Comparison of ENCODE assay signal across 21 cellular contexts in the genomic region with DNA sequence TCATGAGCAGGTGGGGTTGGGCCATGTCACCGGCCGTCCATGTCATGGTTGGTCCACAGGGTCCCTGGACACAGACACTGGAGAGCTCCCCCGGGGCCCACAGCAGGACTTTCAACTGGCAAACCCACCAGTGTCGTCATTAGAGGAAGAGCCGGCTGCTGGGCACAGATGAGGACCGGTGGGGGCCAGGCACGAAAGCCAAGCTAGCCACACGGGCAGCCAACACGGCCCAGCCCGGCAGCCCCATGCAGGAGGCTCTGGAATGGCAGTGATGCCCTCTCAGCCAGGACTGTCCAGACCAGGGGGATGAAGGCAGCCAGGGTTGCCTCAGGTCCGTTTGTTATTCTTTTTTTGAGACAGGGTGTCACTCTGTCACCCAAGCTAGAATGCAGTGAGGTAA. TPM values are rescaled to one million over a fixed set of nuclear protein-coding genes. Genes with fewer than 3 reads are reported as not detected.
DNase-seq lines count a peak whose midpoint lies in the region; ATAC-seq, FAIRE-seq and TF ChIP-seq lines count a peak whose summit lies in the region.
"Had no signal": no experiment of that assay in that cellular context is flagged by ENCODE, and none has a peak within 500 bp of the region (broad histone marks: within the 10 kb centered on the region; RNA-seq: fewer than 3 reads in every experiment).

No MANE protein-coding gene starts in this region.

- no peak for TF ChIP-seq CTCF in PC-3 (conservative IDR thresholded peaks at IDR 0.05; ENCODE audit: low read depth, low read length)
- no peak for TF ChIP-seq CTCF in RWPE1 (conservative IDR thresholded peaks at IDR 0.05; ENCODE audit: low read depth)
- TF ChIP-seq CTCF in HepG2 (CRISPR knock-in tag; IDR thresholded peaks at IDR 0.05), result no peak
- no peak for TF ChIP-seq CTCF in spleen (IDR thresholded peaks at IDR 0.05 in 8 of 11, conservative IDR thresholded peaks at IDR 0.05 in 3 of 11)

- no peaks in the 10 kb centered on the region for H3K4me1 ChIP-seq in PC-3 (ENCODE audit: insufficient read depth, low read length)
- H3K4me1 ChIP-seq in HepG2 (ENCODE audit: insufficient read depth, low read length), result no peaks in the 10 kb centered on the region
- H3K4me1 ChIP-seq in aorta (ENCODE audit: control insufficient read depth in 1 of 2, insufficient read depth in 2 of 2, low read length in 2 of 2), result no peaks in the 10 kb centered on the region
- peaks cover 0 to 13% (median 8%) of the 10 kb centered on the region in 6 donors for H3K4me1 ChIP-seq in spleen

- no peaks in the 10 kb centered on the region for H3K36me3 ChIP-seq in PC-3 (ENCODE audit: low read depth, low read length)
- H3K36me3 ChIP-seq in HepG2 (replicated peaks in 1 of 2; ENCODE audit: control insufficient read depth in 1 of 2, insufficient read depth in 2 of 2, low read length in 2 of 2), result no peaks in the 10 kb centered on the region
- H3K36me3 ChIP-seq in aorta (ENCODE audit: control insufficient read depth in 1 of 2, insufficient read depth in 2 of 2, low read length in 1 of 2), result no peaks in the 10 kb centered on the region
- H3K36me3 ChIP-seq in spleen, result no peaks in the 10 kb centered on the region
- H3K36me3 ChIP-seq: BLaER1 had no signal

- TF ChIP-seq EP300 in HepG2 (IDR thresholded peaks at IDR 0.05; ENCODE audit: low read depth in 2 of 2, low read length in 2 of 2) (no peak), HepG2 (CRISPR knock-in tag; IDR thresholded peaks at IDR 0.05; ENCODE audit: borderline replicate concordance) (no peak)

- BruUV-seq in PC-3 (replicated peaks; lab: Mats Ljungman, UMichigan) (no TSS peak), HepG2 (replicated peaks; lab: Mats Ljungman, UMichigan) (no TSS peak)

- H3K4me3 ChIP-seq in PC-3 (ENCODE audit: low read length) (no peak overlapping the region), HepG2 (replicated peaks in 1 of 3; ENCODE audit: insufficient read depth in 1 of 3, low read depth in 2 of 3, low read length in 3 of 3) (no peak overlapping the region), aorta (ENCODE audit: low read length in 2 of 2) (no peak overlapping the region), spleen (no peak overlapping the region)
- H3K4me3 ChIP-seq: BLaER1, GM23338 had no signal

- no CpG with 5 or more reads among the region's 11 CpGs for WGBS in HepG2 (ENCODE audit: low lambda C conversion rate)
- WGBS in aorta, 2 donors, result 61 to 70% methylated on average over 11 of the region's 11 CpGs
- WGBS in spleen, 5 donors, result 68 to 86% (median 79%) methylated on average over 4 to 11 of the region's 11 CpGs

- H2AFZ ChIP-seq in PC-3 (ENCODE audit: low read length) (no peak overlapping the region), HepG2 (ENCODE audit: low read length) (no peak overlapping the region)
- H2AFZ ChIP-seq: GM23338 had no signal

- in situ Hi-C loops in HepG2 (cut with HindIII; ENCODE audit: extremely low pct_ligation_motif_present, low pct_unique_long_range_greater_than_20kb), result no loop called here

- H3K27me3 ChIP-seq in PC-3 (ENCODE audit: low read length) (peaks cover 36% of the 10 kb centered on the region), HepG2 (ENCODE audit: control insufficient read depth in 1 of 2, insufficient read depth in 2 of 2, low read length in 2 of 2) (peaks cover 11 to 58% of the 10 kb centered on the region in 2 experiments), aorta (ENCODE audit: control insufficient read depth in 1 of 2, insufficient read depth in 2 of 2, low read length in 1 of 2) (no peaks in the 10 kb centered on the region), spleen (replicated peaks in 1 of 7) (peaks cover 2 to 96% (median 48%) of the 10 kb centered on the region in 7 donors)

- TF ChIP-seq RAD21 in HepG2 (CRISPR knock-in tag; IDR thresholded peaks at IDR 0.05), result no peak

- no peaks in the 10 kb centered on the region for H3K9me3 ChIP-seq in PC-3 (ENCODE audit: low read length)
- H3K9me3 ChIP-seq in HepG2 (ENCODE audit: low read length), result no peaks in the 10 kb centered on the region
- no peaks in the 10 kb centered on the region for H3K9me3 ChIP-seq in aorta (ENCODE audit: control insufficient read depth, low read length)
- H3K9me3 ChIP-seq in spleen, result peaks cover 0 to 6% (median 3%) of the 10 kb centered on the region in 8 donors
- H3K9me3 ChIP-seq: BLaER1 had no signal

- FAIRE-seq in HepG2 (lab: Jason Lieb, UNC), result no peak
- FAIRE-seq: GM12892, GM18507 had no signal

- ATAC-seq in PC-3 (peak; percentile 20), HepG2 (peak; percentile 23; the same call in 2 of the 3 replicates), aorta (ENCODE audit: low FRiP score) (peak; percentile 41), GM18909 (IDR thresholded peaks at IDR 0.05; ENCODE audit: poor library complexity, unreplicated experiment) (no peak)
- ATAC-seq: HCT116 had no signal

- no peaks in the 10 kb centered on the region for H3K79me2 ChIP-seq in PC-3 (ENCODE audit: low read length)
- H3K79me2 ChIP-seq in HepG2 (ENCODE audit: insufficient read depth, low read length), result no peaks in the 10 kb centered on the region

- POLR2A ChIA-PET in PC-3 (lab: Charles Lee; ENCODE audit: unreplicated experiment) (no interaction called here), RWPE1 (lab: Yijun Ruan, JAX; ENCODE audit: low non-redundant PET) (no interaction called here), HepG2 (lab: Yijun Ruan, JAX) (no interaction called here)

- intact Hi-C loops in PC-3 (cut with micrococcal nuclease), result no loop called here
- intact Hi-C loops in HepG2 (cut with micrococcal nuclease; ENCODE audit: unreplicated experiment), result no loop called here
- intact Hi-C loops in aorta (cut with DNase I), result no loop called here
- intact Hi-C loops in spleen (cut with DNase I; ENCODE audit: low total_unique reads), result no loop called here

- H3K9ac ChIP-seq in PC-3 (ENCODE audit: low read length) (no peak overlapping the region), HepG2 (ENCODE audit: insufficient read depth, low read depth, low read length) (no peak overlapping the region)
- H3K9ac ChIP-seq: BLaER1 had no signal

- H3K27ac ChIP-seq in PC-3 (ENCODE audit: low read length), result no peak overlapping the region
- H3K27ac ChIP-seq in RWPE1, result peak overlapping the region; percentile 32
- no peak overlapping the region for H3K27ac ChIP-seq in HepG2 (ENCODE audit: extremely low read length, insufficient read depth, low read length)
- H3K27ac ChIP-seq in aorta (ENCODE audit: low read depth in 1 of 2, low read length in 2 of 2), result no peak overlapping the region
- H3K27ac ChIP-seq in spleen, result no peak overlapping the region
- H3K27ac ChIP-seq: BLaER1 had no signal

- H3K9me2 ChIP-seq in PC-3 (replicated peaks; ENCODE audit: low read length), result no peaks in the 10 kb centered on the region

- CTCF ChIA-PET in PC-3 (lab: Charles Lee), result no interaction called here
- CTCF ChIA-PET in RWPE1 (lab: Yijun Ruan, JAX), result interaction anchor here (0.8 kb wide), 1 partner anchor 8 kb away, joined by 4 read pairs; no protein-coding TSS in a partner anchor
- CTCF ChIA-PET in HepG2 (lab: Yijun Ruan, JAX; ENCODE audit: low intra/inter-chr PET ratio, low total read pairs), result no interaction called here

- DNase-seq in PC-3 (no peak), RWPE1 (ENCODE audit: low spot score) (no peak), HepG2 (ENCODE audit: low spot score) (no peak), aorta (no peak), spleen (no peak), H4 (ENCODE audit: low spot score) (no peak)
- DNase-seq: 8988T; CD4-positive, alpha-beta memory T cell; DMS79; GDM1; HFFc6 had no signal

- H3F3A ChIP-seq in PC-3 (ENCODE audit: low read length, unreplicated experiment), result no peaks in the 10 kb centered on the region

- TF ChIP-seq POLR2A in HepG2 (IDR thresholded peaks at IDR 0.05; ENCODE audit: insufficient read depth in 1 of 2, low read depth in 2 of 2, low read length in 2 of 2) (no peak), spleen (IDR thresholded peaks at IDR 0.05) (no peak)

- H4K20me1 ChIP-seq in PC-3 (ENCODE audit: low read length) (no peaks in the 10 kb centered on the region), HepG2 (ENCODE audit: insufficient read depth, low read length) (no peaks in the 10 kb centered on the region)
- H4K20me1 ChIP-seq: BLaER1 had no signal

- no peak overlapping the region for H3K4me2 ChIP-seq in PC-3 (ENCODE audit: low read length)
- H3K4me2 ChIP-seq in HepG2 (ENCODE audit: low read depth, low read length), result no peak overlapping the region
- H3K4me2 ChIP-seq: GM23338 had no signal

RNA-seq across cellular contexts. Expression of a gene that starts 21.1 kb away (rescaled TPM):
- total RNA-seq in PC-3 (2014; rRNA removed) (not detected in 2 replicates), HepG2 (2016; rRNA removed; fragmentation: Illumina TruSeq; extraction: Trizol) (not detected in 2 replicates), aorta (not detected), spleen (not detected)
- total RNA-seq in HepG2 (2016; cell fraction: cytosol; rRNA removed; fragmentation: Illumina TruSeq; extraction: Trizol; ENCODE audit: low read depth), result not detected in 2 replicates
- total RNA-seq in HepG2 (2016; cell fraction: insoluble cytoplasmic fraction; rRNA removed; fragmentation: Illumina TruSeq; extraction: Trizol), result not detected in 2 replicates
- not detected in 2 replicates for total RNA-seq in HepG2 (2016; cell fraction: membrane; rRNA removed; fragmentation: Illumina TruSeq; extraction: Trizol)
- total RNA-seq in HepG2 (2016; cell fraction: nucleus; rRNA removed; fragmentation: Illumina TruSeq; extraction: Trizol), result not detected in 2 replicates
- polyA plus RNA-seq in HepG2 (2011; rRNA removed) (not detected in 2 replicates), aorta (not detected), spleen (not detected)
- polyA plus RNA-seq in HepG2 (2011; cell fraction: cytosol; rRNA removed), result not detected in 2 replicates
- not detected in 2 replicates for polyA plus RNA-seq in HepG2 (2011; cell fraction: nucleus; rRNA removed)
- polyA plus RNA-seq in HepG2 (2012), result not detected in 2 replicates
- not detected in 2 replicates for polyA plus RNA-seq in HepG2 (2016; cell fraction: cytosol; fragmentation: Illumina TruSeq; extraction: Trizol; ENCODE audit: low read depth)
- not detected in 2 replicates for polyA plus RNA-seq in HepG2 (2016; cell fraction: insoluble cytoplasmic fraction; fragmentation: Illumina TruSeq; extraction: Trizol; ENCODE audit: low read depth)
- not detected in 2 replicates for polyA plus RNA-seq in HepG2 (2016; cell fraction: membrane; fragmentation: Illumina TruSeq; extraction: Trizol; ENCODE audit: low read depth)
- not detected in 2 replicates for polyA plus RNA-seq in HepG2 (2016; cell fraction: nucleus; fragmentation: Illumina TruSeq; extraction: Trizol; ENCODE audit: insufficient read depth, low read depth)
- not detected in 2 replicates for polyA minus RNA-seq in HepG2 (2011; rRNA and poly(A)+ RNA removed; ENCODE audit: low replicate concordance)
- polyA minus RNA-seq in HepG2 (2011; cell fraction: cytosol; rRNA and poly(A)+ RNA removed), result not detected in 2 replicates
- polyA minus RNA-seq in HepG2 (2011; cell fraction: nucleus; rRNA and poly(A)+ RNA removed), result not detected in 2 replicates
- total RNA-seq in H4 (2014; rRNA removed; shearing (Covaris generic)), result not detected in 2 replicates
- total RNA-seq: CD4-positive, alpha-beta memory T cell; Daoy; GM23338; H7; HFFc6 had no signal
- polyA plus RNA-seq: AG04450; CD14-positive monocyte; CD4-positive, alpha-beta memory T cell; GM23338 had no signal

RNA-seq across cellular contexts. Expression of a gene that starts 51.6 kb away (rescaled TPM):
- total RNA-seq in PC-3 (2014; rRNA removed) (11.7 and 28.4 TPM in 2 replicates), HepG2 (2016; rRNA removed; fragmentation: Illumina TruSeq; extraction: Trizol) (140 and 171 TPM in 2 replicates), aorta (10 to 100 TPM; 18.8 to 24.8 TPM), spleen (10 to 100 TPM; 18.3 to 40.3 (median 22.9) TPM)
- total RNA-seq in HepG2 (2016; cell fraction: cytosol; rRNA removed; fragmentation: Illumina TruSeq; extraction: Trizol; ENCODE audit: low read depth), result 81.0 and 93.7 TPM in 2 replicates
- 144 and 177 TPM in 2 replicates for total RNA-seq in HepG2 (2016; cell fraction: insoluble cytoplasmic fraction; rRNA removed; fragmentation: Illumina TruSeq; extraction: Trizol)
- total RNA-seq in HepG2 (2016; cell fraction: membrane; rRNA removed; fragmentation: Illumina TruSeq; extraction: Trizol), result 105 and 123 TPM in 2 replicates
- total RNA-seq in HepG2 (2016; cell fraction: nucleus; rRNA removed; fragmentation: Illumina TruSeq; extraction: Trizol), result 76.5 and 85.9 TPM in 2 replicates
- polyA plus RNA-seq in HepG2 (2011; rRNA removed) (153 and 155 TPM in 2 replicates), aorta (10 to 100 TPM; 54.7 to 64.6 TPM), spleen (10 to 100 TPM; 31.4 to 41.7 (median 32.7) TPM)
- polyA plus RNA-seq in HepG2 (2011; cell fraction: cytosol; rRNA removed), result 116 and 139 TPM in 2 replicates
- 105 and 133 TPM in 2 replicates for polyA plus RNA-seq in HepG2 (2011; cell fraction: nucleus; rRNA removed)
- 91.5 and 117 TPM in 2 replicates for polyA plus RNA-seq in HepG2 (2012)
- 71.0 and 75.6 TPM in 2 replicates for polyA plus RNA-seq in HepG2 (2016; cell fraction: cytosol; fragmentation: Illumina TruSeq; extraction: Trizol; ENCODE audit: low read depth)
- polyA plus RNA-seq in HepG2 (2016; cell fraction: insoluble cytoplasmic fraction; fragmentation: Illumina TruSeq; extraction: Trizol; ENCODE audit: low read depth), result 158 and 167 TPM in 2 replicates
- polyA plus RNA-seq in HepG2 (2016; cell fraction: membrane; fragmentation: Illumina TruSeq; extraction: Trizol; ENCODE audit: low read depth), result 89.5 and 100 TPM in 2 replicates
- 146 and 157 TPM in 2 replicates for polyA plus RNA-seq in HepG2 (2016; cell fraction: nucleus; fragmentation: Illumina TruSeq; extraction: Trizol; ENCODE audit: insufficient read depth, low read depth)
- 24.9 and 155 TPM in 2 replicates for polyA minus RNA-seq in HepG2 (2011; rRNA and poly(A)+ RNA removed; ENCODE audit: low replicate concordance)
- polyA minus RNA-seq in HepG2 (2011; cell fraction: cytosol; rRNA and poly(A)+ RNA removed), result 40.2 and 55.3 TPM in 2 replicates
- polyA minus RNA-seq in HepG2 (2011; cell fraction: nucleus; rRNA and poly(A)+ RNA removed), result 50.2 and 66.8 TPM in 2 replicates
- 41.1 and 52.5 TPM in 2 replicates for total RNA-seq in H4 (2014; rRNA removed; shearing (Covaris generic))
